ENCODE assay signal across 1 cellular context in genomic region chr14:60980811-60981625, GRCh38.
TF ChIP-seq lines count a peak whose summit lies in the region.

Gene SLC38A6 (plus strand): TSS chr14:60981245. CDS start chr14:60981278, 33 bp downstream.
Gene TRMT5 (minus strand): TSS chr14:60981079. CDS start chr14:60980973, 106 bp downstream.

TF ChIP-seq in HepG2, 621 proteins besides CTCF, POLR2A, EP300 and RAD21 (continued from another document and continues in another):
- TF ChIP-seq TERF1 (CRISPR knock-in tag; IDR thresholded peaks at IDR 0.05) = no peak
- no peak for TF ChIP-seq GABPA (IDR thresholded peaks at IDR 0.05; ENCODE audit: low read depth, low read length)
- TF ChIP-seq GABPA (CRISPR knock-in tag; IDR thresholded peaks at IDR 0.05; ENCODE audit: low read depth) = peak; percentile 81
- TF ChIP-seq, protein P1, sequence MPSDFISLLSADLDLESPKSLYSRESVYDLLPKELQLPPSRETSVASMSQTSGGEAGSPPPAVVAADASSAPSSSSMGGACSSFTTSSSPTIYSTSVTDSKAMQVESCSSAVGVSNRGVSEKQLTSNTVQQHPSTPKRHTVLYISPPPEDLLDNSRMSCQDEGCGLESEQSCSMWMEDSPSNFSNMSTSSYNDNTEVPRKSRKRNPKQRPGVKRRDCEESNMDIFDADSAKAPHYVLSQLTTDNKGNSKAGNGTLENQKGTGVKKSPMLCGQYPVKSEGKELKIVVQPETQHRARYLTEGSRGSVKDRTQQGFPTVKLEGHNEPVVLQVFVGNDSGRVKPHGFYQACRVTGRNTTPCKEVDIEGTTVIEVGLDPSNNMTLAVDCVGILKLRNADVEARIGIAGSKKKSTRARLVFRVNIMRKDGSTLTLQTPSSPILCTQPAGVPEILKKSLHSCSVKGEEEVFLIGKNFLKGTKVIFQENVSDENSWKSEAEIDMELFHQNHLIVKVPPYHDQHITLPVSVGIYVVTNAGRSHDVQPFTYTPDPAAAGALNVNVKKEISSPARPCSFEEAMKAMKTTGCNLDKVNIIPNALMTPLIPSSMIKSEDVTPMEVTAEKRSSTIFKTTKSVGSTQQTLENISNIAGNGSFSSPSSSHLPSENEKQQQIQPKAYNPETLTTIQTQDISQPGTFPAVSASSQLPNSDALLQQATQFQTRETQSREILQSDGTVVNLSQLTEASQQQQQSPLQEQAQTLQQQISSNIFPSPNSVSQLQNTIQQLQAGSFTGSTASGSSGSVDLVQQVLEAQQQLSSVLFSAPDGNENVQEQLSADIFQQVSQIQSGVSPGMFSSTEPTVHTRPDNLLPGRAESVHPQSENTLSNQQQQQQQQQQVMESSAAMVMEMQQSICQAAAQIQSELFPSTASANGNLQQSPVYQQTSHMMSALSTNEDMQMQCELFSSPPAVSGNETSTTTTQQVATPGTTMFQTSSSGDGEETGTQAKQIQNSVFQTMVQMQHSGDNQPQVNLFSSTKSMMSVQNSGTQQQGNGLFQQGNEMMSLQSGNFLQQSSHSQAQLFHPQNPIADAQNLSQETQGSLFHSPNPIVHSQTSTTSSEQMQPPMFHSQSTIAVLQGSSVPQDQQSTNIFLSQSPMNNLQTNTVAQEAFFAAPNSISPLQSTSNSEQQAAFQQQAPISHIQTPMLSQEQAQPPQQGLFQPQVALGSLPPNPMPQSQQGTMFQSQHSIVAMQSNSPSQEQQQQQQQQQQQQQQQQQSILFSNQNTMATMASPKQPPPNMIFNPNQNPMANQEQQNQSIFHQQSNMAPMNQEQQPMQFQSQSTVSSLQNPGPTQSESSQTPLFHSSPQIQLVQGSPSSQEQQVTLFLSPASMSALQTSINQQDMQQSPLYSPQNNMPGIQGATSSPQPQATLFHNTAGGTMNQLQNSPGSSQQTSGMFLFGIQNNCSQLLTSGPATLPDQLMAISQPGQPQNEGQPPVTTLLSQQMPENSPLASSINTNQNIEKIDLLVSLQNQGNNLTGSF (CRISPR knock-in tag; IDR thresholded peaks at IDR 0.05) = no peak
- TF ChIP-seq TAF15 (IDR thresholded peaks at IDR 0.05; ENCODE audit: low read depth, low read length, poor library complexity, severe bottlenecking) = no peak
- TF ChIP-seq PBX3 (CRISPR knock-in tag; IDR thresholded peaks at IDR 0.05; ENCODE audit: borderline replicate concordance) = no peak
- TF ChIP-seq ZBTB7A (CRISPR knock-in tag; IDR thresholded peaks at IDR 0.05) = no peak
- TF ChIP-seq CHD4 (IDR thresholded peaks at IDR 0.05; ENCODE audit: borderline replicate concordance, low read length) = no peak
- no peak for TF ChIP-seq SATB2 (CRISPR knock-in tag; IDR thresholded peaks at IDR 0.05)
- TF ChIP-seq, protein P2, sequence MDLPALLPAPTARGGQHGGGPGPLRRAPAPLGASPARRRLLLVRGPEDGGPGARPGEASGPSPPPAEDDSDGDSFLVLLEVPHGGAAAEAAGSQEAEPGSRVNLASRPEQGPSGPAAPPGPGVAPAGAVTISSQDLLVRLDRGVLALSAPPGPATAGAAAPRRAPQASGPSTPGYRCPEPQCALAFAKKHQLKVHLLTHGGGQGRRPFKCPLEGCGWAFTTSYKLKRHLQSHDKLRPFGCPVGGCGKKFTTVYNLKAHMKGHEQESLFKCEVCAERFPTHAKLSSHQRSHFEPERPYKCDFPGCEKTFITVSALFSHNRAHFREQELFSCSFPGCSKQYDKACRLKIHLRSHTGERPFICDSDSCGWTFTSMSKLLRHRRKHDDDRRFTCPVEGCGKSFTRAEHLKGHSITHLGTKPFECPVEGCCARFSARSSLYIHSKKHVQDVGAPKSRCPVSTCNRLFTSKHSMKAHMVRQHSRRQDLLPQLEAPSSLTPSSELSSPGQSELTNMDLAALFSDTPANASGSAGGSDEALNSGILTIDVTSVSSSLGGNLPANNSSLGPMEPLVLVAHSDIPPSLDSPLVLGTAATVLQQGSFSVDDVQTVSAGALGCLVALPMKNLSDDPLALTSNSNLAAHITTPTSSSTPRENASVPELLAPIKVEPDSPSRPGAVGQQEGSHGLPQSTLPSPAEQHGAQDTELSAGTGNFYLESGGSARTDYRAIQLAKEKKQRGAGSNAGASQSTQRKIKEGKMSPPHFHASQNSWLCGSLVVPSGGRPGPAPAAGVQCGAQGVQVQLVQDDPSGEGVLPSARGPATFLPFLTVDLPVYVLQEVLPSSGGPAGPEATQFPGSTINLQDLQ (CRISPR knock-in tag; IDR thresholded peaks at IDR 0.05) = no peak
- TF ChIP-seq ZNF598 (CRISPR knock-in tag; IDR thresholded peaks at IDR 0.05; ENCODE audit: borderline replicate concordance) = no peak
- TF ChIP-seq, protein P3, sequence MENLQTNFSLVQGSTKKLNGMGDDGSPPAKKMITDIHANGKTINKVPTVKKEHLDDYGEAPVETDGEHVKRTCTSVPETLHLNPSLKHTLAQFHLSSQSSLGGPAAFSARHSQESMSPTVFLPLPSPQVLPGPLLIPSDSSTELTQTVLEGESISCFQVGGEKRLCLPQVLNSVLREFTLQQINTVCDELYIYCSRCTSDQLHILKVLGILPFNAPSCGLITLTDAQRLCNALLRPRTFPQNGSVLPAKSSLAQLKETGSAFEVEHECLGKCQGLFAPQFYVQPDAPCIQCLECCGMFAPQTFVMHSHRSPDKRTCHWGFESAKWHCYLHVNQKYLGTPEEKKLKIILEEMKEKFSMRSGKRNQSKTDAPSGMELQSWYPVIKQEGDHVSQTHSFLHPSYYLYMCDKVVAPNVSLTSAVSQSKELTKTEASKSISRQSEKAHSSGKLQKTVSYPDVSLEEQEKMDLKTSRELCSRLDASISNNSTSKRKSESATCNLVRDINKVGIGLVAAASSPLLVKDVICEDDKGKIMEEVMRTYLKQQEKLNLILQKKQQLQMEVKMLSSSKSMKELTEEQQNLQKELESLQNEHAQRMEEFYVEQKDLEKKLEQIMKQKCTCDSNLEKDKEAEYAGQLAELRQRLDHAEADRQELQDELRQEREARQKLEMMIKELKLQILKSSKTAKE (CRISPR knock-in tag; IDR thresholded peaks at IDR 0.05; ENCODE audit: borderline replicate concordance) = no peak
- no peak; the same call in 1 of the 2 replicates for TF ChIP-seq SNAPC2 (CRISPR knock-in tag; IDR thresholded peaks at IDR 0.05)
- TF ChIP-seq SSRP1 (CRISPR knock-in tag; IDR thresholded peaks at IDR 0.05) = no peak
- TF ChIP-seq RELA (CRISPR knock-in tag; IDR thresholded peaks at IDR 0.05) = no peak
- TF ChIP-seq ZNF282 (IDR thresholded peaks at IDR 0.05; ENCODE audit: partially characterized antibody) = no peak
- peak; percentile 59 to 85; a peak in 3 of 4 replicates for TF ChIP-seq HMGXB4 (CRISPR knock-in tag; IDR thresholded peaks at IDR 0.05; ENCODE audit: borderline replicate concordance in 1 of 2, low read depth in 1 of 2)
- TF ChIP-seq, protein P4, sequence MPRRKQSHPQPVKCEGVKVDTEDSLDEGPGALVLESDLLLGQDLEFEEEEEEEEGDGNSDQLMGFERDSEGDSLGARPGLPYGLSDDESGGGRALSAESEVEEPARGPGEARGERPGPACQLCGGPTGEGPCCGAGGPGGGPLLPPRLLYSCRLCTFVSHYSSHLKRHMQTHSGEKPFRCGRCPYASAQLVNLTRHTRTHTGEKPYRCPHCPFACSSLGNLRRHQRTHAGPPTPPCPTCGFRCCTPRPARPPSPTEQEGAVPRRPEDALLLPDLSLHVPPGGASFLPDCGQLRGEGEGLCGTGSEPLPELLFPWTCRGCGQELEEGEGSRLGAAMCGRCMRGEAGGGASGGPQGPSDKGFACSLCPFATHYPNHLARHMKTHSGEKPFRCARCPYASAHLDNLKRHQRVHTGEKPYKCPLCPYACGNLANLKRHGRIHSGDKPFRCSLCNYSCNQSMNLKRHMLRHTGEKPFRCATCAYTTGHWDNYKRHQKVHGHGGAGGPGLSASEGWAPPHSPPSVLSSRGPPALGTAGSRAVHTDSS (CRISPR knock-in tag; conservative IDR thresholded peaks at IDR 0.05) = no peak
- 0 out of 2 replicates have a peak, but pooled peaks have one; percentile 26 for TF ChIP-seq ZNF557 (CRISPR knock-in tag; IDR thresholded peaks at IDR 0.05)
- TF ChIP-seq, protein P5, sequence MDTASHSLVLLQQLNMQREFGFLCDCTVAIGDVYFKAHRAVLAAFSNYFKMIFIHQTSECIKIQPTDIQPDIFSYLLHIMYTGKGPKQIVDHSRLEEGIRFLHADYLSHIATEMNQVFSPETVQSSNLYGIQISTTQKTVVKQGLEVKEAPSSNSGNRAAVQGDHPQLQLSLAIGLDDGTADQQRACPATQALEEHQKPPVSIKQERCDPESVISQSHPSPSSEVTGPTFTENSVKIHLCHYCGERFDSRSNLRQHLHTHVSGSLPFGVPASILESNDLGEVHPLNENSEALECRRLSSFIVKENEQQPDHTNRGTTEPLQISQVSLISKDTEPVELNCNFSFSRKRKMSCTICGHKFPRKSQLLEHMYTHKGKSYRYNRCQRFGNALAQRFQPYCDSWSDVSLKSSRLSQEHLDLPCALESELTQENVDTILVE (CRISPR knock-in tag; IDR thresholded peaks at IDR 0.05) = peak; percentile 45; the same call in 1 of the 2 replicates
- TF ChIP-seq, protein P6, sequence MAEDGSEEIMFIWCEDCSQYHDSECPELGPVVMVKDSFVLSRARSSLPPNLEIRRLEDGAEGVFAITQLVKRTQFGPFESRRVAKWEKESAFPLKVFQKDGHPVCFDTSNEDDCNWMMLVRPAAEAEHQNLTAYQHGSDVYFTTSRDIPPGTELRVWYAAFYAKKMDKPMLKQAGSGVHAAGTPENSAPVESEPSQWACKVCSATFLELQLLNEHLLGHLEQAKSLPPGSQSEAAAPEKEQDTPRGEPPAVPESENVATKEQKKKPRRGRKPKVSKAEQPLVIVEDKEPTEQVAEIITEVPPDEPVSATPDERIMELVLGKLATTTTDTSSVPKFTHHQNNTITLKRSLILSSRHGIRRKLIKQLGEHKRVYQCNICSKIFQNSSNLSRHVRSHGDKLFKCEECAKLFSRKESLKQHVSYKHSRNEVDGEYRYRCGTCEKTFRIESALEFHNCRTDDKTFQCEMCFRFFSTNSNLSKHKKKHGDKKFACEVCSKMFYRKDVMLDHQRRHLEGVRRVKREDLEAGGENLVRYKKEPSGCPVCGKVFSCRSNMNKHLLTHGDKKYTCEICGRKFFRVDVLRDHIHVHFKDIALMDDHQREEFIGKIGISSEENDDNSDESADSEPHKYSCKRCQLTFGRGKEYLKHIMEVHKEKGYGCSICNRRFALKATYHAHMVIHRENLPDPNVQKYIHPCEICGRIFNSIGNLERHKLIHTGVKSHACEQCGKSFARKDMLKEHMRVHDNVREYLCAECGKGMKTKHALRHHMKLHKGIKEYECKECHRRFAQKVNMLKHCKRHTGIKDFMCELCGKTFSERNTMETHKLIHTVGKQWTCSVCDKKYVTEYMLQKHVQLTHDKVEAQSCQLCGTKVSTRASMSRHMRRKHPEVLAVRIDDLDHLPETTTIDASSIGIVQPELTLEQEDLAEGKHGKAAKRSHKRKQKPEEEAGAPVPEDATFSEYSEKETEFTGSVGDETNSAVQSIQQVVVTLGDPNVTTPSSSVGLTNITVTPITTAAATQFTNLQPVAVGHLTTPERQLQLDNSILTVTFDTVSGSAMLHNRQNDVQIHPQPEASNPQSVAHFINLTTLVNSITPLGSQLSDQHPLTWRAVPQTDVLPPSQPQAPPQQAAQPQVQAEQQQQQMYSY (CRISPR knock-in tag; IDR thresholded peaks at IDR 0.05) = no peak
- TF ChIP-seq PCBP2 (optimal IDR thresholded peaks at IDR 0.05; ENCODE audit: low read depth, low read length, poor library complexity, severe bottlenecking) = no peak
- TF ChIP-seq MXD3 (CRISPR knock-in tag; IDR thresholded peaks at IDR 0.05) = peak; percentile 79
- TF ChIP-seq SMAD3 (CRISPR knock-in tag; IDR thresholded peaks at IDR 0.05) = peak; percentile 58
- TF ChIP-seq MNT (IDR thresholded peaks at IDR 0.05) = peak; percentile 49; the same call in 1 of the 2 replicates
- TF ChIP-seq NR2F2 (IDR thresholded peaks at IDR 0.05; ENCODE audit: borderline replicate concordance, low read depth) = no peak; the same call in 1 of the 2 replicates
- TF ChIP-seq BRCA1 (CRISPR knock-in tag; IDR thresholded peaks at IDR 0.05) = peak; percentile 13; the same call in 1 of the 2 replicates
